1 cellular context compared by ENCODE assay signal in genomic region chr1:53732912-53733317, GRCh38.
TF ChIP-seq lines count a peak whose summit lies in the region.

No MANE protein-coding gene starts in this region.

TF ChIP-seq in HEK293, 187 proteins besides CTCF, POLR2A, EP300 and RAD21 (continued from another document and continues in another):
- TF ChIP-seq, protein P1, sequence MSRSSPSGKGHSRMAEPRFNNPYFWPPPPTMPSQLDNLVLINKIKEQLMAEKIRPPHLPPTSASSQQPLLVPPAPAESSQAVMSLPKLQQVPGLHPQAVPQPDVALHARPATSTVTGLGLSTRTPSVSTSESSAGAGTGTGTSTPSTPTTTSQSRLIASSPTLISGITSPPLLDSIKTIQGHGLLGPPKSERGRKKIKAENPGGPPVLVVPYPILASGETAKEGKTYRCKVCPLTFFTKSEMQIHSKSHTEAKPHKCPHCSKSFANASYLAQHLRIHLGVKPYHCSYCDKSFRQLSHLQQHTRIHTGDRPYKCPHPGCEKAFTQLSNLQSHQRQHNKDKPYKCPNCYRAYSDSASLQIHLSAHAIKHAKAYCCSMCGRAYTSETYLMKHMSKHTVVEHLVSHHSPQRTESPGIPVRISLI (tag by site-specific recombination; IDR thresholded peaks at IDR 0.05), result peak; percentile 91
- peak; percentile 77 for TF ChIP-seq WT1 (tag by site-specific recombination; IDR thresholded peaks at IDR 0.05)
- TF ChIP-seq ZNF133 (tag by site-specific recombination; IDR thresholded peaks at IDR 0.05), result no peak
- TF ChIP-seq, protein P2, sequence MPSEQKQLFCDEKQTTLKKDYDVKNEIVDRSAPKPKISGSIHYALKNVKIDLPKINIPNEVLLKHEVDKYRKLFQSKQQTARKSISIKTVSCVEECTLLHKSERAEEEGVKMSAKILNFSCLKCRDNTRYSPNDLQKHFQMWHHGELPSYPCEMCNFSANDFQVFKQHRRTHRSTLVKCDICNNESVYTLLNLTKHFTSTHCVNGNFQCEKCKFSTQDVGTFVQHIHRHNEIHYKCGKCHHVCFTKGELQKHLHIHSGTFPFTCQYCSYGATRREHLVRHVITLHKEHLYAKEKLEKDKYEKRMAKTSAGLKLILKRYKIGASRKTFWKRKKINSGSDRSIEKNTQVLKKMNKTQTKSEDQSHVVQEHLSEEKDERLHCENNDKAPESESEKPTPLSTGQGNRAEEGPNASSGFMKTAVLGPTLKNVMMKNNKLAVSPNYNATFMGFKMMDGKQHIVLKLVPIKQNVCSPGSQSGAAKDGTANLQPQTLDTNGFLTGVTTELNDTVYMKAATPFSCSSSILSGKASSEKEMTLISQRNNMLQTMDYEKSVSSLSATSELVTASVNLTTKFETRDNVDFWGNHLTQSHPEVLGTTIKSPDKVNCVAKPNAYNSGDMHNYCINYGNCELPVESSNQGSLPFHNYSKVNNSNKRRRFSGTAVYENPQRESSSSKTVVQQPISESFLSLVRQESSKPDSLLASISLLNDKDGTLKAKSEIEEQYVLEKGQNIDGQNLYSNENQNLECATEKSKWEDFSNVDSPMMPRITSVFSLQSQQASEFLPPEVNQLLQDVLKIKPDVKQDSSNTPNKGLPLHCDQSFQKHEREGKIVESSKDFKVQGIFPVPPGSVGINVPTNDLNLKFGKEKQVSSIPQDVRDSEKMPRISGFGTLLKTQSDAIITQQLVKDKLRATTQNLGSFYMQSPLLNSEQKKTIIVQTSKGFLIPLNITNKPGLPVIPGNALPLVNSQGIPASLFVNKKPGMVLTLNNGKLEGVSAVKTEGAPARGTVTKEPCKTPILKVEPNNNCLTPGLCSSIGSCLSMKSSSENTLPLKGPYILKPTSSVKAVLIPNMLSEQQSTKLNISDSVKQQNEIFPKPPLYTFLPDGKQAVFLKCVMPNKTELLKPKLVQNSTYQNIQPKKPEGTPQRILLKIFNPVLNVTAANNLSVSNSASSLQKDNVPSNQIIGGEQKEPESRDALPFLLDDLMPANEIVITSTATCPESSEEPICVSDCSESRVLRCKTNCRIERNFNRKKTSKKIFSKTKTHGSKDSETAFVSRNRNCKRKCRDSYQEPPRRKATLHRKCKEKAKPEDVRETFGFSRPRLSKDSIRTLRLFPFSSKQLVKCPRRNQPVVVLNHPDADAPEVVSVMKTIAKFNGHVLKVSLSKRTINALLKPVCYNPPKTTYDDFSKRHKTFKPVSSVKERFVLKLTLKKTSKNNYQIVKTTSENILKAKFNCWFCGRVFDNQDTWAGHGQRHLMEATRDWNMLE (tag by site-specific recombination; conservative IDR thresholded peaks at IDR 0.05; ENCODE audit: low read depth), result no peak
- no peak for TF ChIP-seq ZNF510 (tag by site-specific recombination; IDR thresholded peaks at IDR 0.05; ENCODE audit: insufficient replicate concordance)
- TF ChIP-seq ZNF19 (tag by site-specific recombination; IDR thresholded peaks at IDR 0.05; ENCODE audit: low read depth), result no peak
- no peak for TF ChIP-seq KLF16 (tag by site-specific recombination; IDR thresholded peaks at IDR 0.05)
- TF ChIP-seq ZNF580 (tag by site-specific recombination; IDR thresholded peaks at IDR 0.05), result no peak
- TF ChIP-seq ZNF112 (tag by site-specific recombination; IDR thresholded peaks at IDR 0.05), result no peak
- TF ChIP-seq ZNF791 (tag by site-specific recombination; IDR thresholded peaks at IDR 0.05), result no peak
- TF ChIP-seq, protein P3, sequence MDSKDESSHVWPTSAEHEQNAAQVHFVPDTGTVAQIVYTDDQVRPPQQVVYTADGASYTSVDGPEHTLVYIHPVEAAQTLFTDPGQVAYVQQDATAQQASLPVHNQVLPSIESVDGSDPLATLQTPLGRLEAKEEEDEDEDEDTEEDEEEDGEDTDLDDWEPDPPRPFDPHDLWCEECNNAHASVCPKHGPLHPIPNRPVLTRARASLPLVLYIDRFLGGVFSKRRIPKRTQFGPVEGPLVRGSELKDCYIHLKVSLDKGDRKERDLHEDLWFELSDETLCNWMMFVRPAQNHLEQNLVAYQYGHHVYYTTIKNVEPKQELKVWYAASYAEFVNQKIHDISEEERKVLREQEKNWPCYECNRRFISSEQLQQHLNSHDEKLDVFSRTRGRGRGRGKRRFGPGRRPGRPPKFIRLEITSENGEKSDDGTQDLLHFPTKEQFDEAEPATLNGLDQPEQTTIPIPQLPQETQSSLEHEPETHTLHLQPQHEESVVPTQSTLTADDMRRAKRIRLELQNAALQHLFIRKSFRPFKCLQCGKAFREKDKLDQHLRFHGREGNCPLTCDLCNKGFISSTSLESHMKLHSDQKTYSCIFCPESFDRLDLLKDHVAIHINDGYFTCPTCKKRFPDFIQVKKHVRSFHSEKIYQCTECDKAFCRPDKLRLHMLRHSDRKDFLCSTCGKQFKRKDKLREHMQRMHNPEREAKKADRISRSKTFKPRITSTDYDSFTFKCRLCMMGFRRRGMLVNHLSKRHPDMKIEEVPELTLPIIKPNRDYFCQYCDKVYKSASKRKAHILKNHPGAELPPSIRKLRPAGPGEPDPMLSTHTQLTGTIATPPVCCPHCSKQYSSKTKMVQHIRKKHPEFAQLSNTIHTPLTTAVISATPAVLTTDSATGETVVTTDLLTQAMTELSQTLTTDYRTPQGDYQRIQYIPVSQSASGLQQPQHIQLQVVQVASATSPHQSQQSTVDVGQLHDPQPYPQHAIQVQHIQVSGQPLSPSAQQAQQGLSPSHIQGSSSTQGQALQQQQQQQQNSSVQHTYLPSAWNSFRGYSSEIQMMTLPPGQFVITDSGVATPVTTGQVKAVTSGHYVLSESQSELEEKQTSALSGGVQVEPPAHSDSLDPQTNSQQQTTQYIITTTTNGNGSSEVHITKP (tag by site-specific recombination; IDR thresholded peaks at IDR 0.05), result peak; percentile 75
- no peak for TF ChIP-seq ZBTB11 (tag by site-specific recombination; conservative IDR thresholded peaks at IDR 0.05; ENCODE audit: low read depth)
- TF ChIP-seq ZIC2 (tag by site-specific recombination; IDR thresholded peaks at IDR 0.05), result no peak
- no peak for TF ChIP-seq ZNF132 (tag by site-specific recombination; IDR thresholded peaks at IDR 0.05; ENCODE audit: borderline replicate concordance)
- no peak for TF ChIP-seq ZBTB48 (tag by site-specific recombination; IDR thresholded peaks at IDR 0.05)
- no peak for TF ChIP-seq ZSCAN18 (tag by site-specific recombination; IDR thresholded peaks at IDR 0.05)
- peak; percentile 73; the same call in 1 of the 2 replicates for TF ChIP-seq ZNF24 (tag by site-specific recombination; IDR thresholded peaks at IDR 0.05)
- TF ChIP-seq ZNF146 (tag by site-specific recombination; IDR thresholded peaks at IDR 0.05), result no peak
- no peak for TF ChIP-seq ZNF571 (tag by site-specific recombination; IDR thresholded peaks at IDR 0.05)
- no peak for TF ChIP-seq ZNF140 (tag by site-specific recombination; IDR thresholded peaks at IDR 0.05)
- no peak for TF ChIP-seq KLF1 (tag by site-specific recombination; IDR thresholded peaks at IDR 0.05)
- peak; percentile 87 for TF ChIP-seq OVOL3 (tag by site-specific recombination; IDR thresholded peaks at IDR 0.05)
- TF ChIP-seq MZF1 (tag by site-specific recombination; IDR thresholded peaks at IDR 0.05; ENCODE audit: borderline replicate concordance), result peak; percentile 48; the same call in 1 of the 2 replicates
- TF ChIP-seq ZNF549 (tag by site-specific recombination; IDR thresholded peaks at IDR 0.05), result no peak
- TF ChIP-seq ZNF10 (tag by site-specific recombination; IDR thresholded peaks at IDR 0.05), result no peak
- TF ChIP-seq ZEB2 (tag by site-specific recombination; IDR thresholded peaks at IDR 0.05), result peak; percentile 92
- TF ChIP-seq, protein P4, sequence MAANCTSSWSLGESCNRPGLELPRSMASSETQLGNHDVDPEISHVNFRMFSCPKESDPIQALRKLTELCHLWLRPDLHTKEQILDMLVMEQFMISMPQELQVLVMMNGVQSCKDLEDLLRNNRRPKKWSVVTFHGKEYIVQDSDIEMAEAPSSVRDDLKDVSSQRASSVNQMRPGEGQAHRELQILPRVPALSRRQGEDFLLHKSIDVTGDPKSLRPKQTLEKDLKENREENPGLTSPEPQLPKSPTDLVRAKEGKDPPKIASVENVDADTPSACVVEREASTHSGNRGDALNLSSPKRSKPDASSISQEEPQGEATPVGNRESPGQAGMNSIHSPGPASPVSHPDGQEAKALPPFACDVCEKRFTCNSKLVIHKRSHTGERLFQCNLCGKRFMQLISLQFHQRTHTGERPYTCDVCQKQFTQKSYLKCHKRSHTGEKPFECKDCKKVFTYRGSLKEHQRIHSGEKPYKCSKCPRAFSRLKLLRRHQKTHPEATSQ (tag by site-specific recombination; IDR thresholded peaks at IDR 0.05), result no peak
- peak; percentile 19; the same call in 1 of the 2 replicates for TF ChIP-seq ZNF558 (tag by site-specific recombination; IDR thresholded peaks at IDR 0.05)
- TF ChIP-seq GLI2 (tag by site-specific recombination; IDR thresholded peaks at IDR 0.05; ENCODE audit: borderline replicate concordance, low read depth), result peak; percentile 37; the same call in 1 of the 2 replicates
- TF ChIP-seq ZNF280C (tag by site-specific recombination; IDR thresholded peaks at IDR 0.05), result no peak
- TF ChIP-seq KLF10 (tag by site-specific recombination; IDR thresholded peaks at IDR 0.05), result 0 out of 2 replicates have a peak, but pooled peaks have one; percentile 32
- no peak for TF ChIP-seq ZNF138 (tag by site-specific recombination; IDR thresholded peaks at IDR 0.05; ENCODE audit: borderline replicate concordance)
- no peak for TF ChIP-seq ZNF433 (tag by site-specific recombination; IDR thresholded peaks at IDR 0.05; ENCODE audit: low read depth)
- TF ChIP-seq ZNF398 (tag by site-specific recombination; IDR thresholded peaks at IDR 0.05), result peak; percentile 16; the same call in 1 of the 2 replicates
- no peak for TF ChIP-seq ZNF610 (tag by site-specific recombination; IDR thresholded peaks at IDR 0.05; ENCODE audit: borderline replicate concordance)
- TF ChIP-seq, protein P5, sequence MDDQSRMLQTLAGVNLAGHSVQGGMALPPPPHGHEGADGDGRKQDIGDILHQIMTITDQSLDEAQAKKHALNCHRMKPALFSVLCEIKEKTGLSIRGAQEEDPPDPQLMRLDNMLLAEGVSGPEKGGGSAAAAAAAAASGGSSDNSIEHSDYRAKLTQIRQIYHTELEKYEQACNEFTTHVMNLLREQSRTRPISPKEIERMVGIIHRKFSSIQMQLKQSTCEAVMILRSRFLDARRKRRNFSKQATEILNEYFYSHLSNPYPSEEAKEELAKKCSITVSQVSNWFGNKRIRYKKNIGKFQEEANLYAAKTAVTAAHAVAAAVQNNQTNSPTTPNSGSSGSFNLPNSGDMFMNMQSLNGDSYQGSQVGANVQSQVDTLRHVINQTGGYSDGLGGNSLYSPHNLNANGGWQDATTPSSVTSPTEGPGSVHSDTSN (CRISPR knock-in tag; IDR thresholded peaks at IDR 0.05), result no peak
